In the genomic region with DNA sequence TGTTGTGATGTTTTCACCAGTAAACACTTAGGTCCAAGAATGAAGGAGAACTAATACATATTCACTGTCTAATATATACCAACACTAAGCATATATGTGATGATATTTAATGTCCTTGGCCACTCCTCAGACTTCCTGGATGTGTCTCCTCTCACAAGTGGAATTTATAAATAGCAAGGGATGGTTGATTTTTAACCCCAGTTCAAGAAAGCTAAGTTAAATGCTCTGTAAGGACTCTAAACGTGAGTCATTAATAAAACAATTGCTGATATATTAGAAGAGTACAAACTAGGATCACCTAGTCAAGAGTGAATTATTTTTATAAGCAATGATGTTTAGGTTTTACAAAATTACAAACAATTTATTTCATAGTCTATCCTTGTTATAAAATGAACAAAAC, we compare ENCODE assay signal across 19 cellular contexts.
DNase-seq lines count a peak whose midpoint lies in the region; ATAC-seq, FAIRE-seq and TF ChIP-seq lines count a peak whose summit lies in the region.
"Had no signal": no experiment of that assay in that cellular context is flagged by ENCODE, and none has a peak within 500 bp of the region (broad histone marks: within the 10 kb centered on the region; RNA-seq: fewer than 3 reads in every experiment).

No MANE protein-coding gene starts in this region.

- no peaks in the 10 kb centered on the region for H3K27me3 ChIP-seq in PC-3 (ENCODE audit: low read length)
- H3K27me3 ChIP-seq in kidney epithelial cell (ENCODE audit: control insufficient read depth, insufficient read depth, low read length) = no peaks in the 10 kb centered on the region

- no peaks in the 10 kb centered on the region for H3K36me3 Mint-ChIP-seq in T-cell
- H3K36me3 Mint-ChIP-seq: CD8-positive, alpha-beta T cell had no signal

- no peaks in the 10 kb centered on the region for H3K4me1 ChIP-seq in PC-3 (ENCODE audit: insufficient read depth, low read length)
- H3K4me1 ChIP-seq: Caco-2, HAP-1 had no signal

- H3K36me3 ChIP-seq in PC-3 (ENCODE audit: low read depth, low read length) (no peaks in the 10 kb centered on the region), kidney epithelial cell (ENCODE audit: control insufficient read depth, insufficient read depth, low read length) (no peaks in the 10 kb centered on the region)
- H3K36me3 ChIP-seq: HAP-1 had no signal

- no peak for DNase-seq in D721Med (ENCODE audit: insufficient read length, low spot score)
- DNase-seq in PC-3 = no peak
- DNase-seq in kidney epithelial cell (ENCODE audit: low read depth) = peak; percentile 28
- peak; percentile 72 for DNase-seq in renal cortical epithelial cell (ENCODE audit: low read depth)
- no peak for DNase-seq in activated CD4-positive, CD25-positive, alpha-beta regulatory T cell (lab: John Stamatoyannopoulos, UW)
- DNase-seq in stimulated activated CD4-positive, alpha-beta T cell treated with anti-CD3 and anti-CD28 coated beads, Interleukin-2, amount 100 ng/mL, for 24 hours = no peak
- no peak for DNase-seq in T-cell
- DNase-seq: C1 segment of cervical spinal cord; Caco-2; CD8-positive, alpha-beta T cell; DMS79; EL; GF-D8; GOT3; HFFc6 had no signal

- H3K27ac ChIP-seq in PC-3 (ENCODE audit: low read length) = no peak overlapping the region

- intact Hi-C loops in PC-3 (cut with micrococcal nuclease) = no loop called here

- peak; percentile 24; the same call in 1 of the 2 replicates for ATAC-seq in PC-3
- no peak for ATAC-seq in T-cell (replicated peaks in 1 of 4)
- ATAC-seq: CD8-positive, alpha-beta T cell had no signal

- TF ChIP-seq CTCF in D721Med (IDR thresholded peaks at IDR 0.05; ENCODE audit: insufficient read depth, missing control alignments) (no peak), PC-3 (conservative IDR thresholded peaks at IDR 0.05; ENCODE audit: low read depth, low read length) (no peak), kidney epithelial cell (IDR thresholded peaks at IDR 0.05; ENCODE audit: insufficient read depth, low read length, poor library complexity, severe bottlenecking) (no peak)

- no peaks in the 10 kb centered on the region for H4K20me1 ChIP-seq in PC-3 (ENCODE audit: low read length)

- no peaks in the 10 kb centered on the region for H3K27me3 Mint-ChIP-seq in T-cell

- H3K9me2 ChIP-seq in PC-3 (replicated peaks; ENCODE audit: low read length) = no peaks in the 10 kb centered on the region

- no peak overlapping the region for H3K4me3 Mint-ChIP-seq in T-cell
- H3K4me3 Mint-ChIP-seq: CD8-positive, alpha-beta T cell; HFFc6 had no signal

- no peaks in the 10 kb centered on the region for H3F3A ChIP-seq in PC-3 (ENCODE audit: low read length, unreplicated experiment)

- peaks cover 0 to 4% (median 2%) of the 10 kb centered on the region in 3 donors for H3K9me3 Mint-ChIP-seq in T-cell
- H3K9me3 Mint-ChIP-seq: CD8-positive, alpha-beta T cell had no signal

- no peak overlapping the region for H2AFZ ChIP-seq in PC-3 (ENCODE audit: low read length)

- no peaks in the 10 kb centered on the region for H3K9me3 ChIP-seq in PC-3 (ENCODE audit: low read length)
- H3K9me3 ChIP-seq: Caco-2, HAP-1 had no signal

- no peak overlapping the region for H3K9ac ChIP-seq in PC-3 (ENCODE audit: low read length)

- H3K4me3 ChIP-seq in PC-3 (ENCODE audit: low read length) (no peak overlapping the region), kidney epithelial cell (ENCODE audit: low read depth, low read length) (no peak overlapping the region)
- H3K4me3 ChIP-seq: HAP-1 had no signal

- no peaks in the 10 kb centered on the region for H3K79me2 ChIP-seq in PC-3 (ENCODE audit: low read length)

- POLR2A ChIA-PET in PC-3 (lab: Charles Lee; ENCODE audit: unreplicated experiment) = interaction anchor here (0.6 kb wide), 1 partner anchor 1644 kb away, joined by 4 read pairs; no protein-coding TSS in a partner anchor
- POLR2A ChIA-PET in T-cell (lab: Charles Lee) = interaction anchor here in 1 of 2 donors (0.6 kb wide), 1 partner anchor 277 kb away, joined by 3 read pairs; no protein-coding TSS in a partner anchor

- no peaks in the 10 kb centered on the region for H3K4me1 Mint-ChIP-seq in T-cell

- peak; percentile 77 for FAIRE-seq in D721Med (lab: Jason Lieb, UNC)
- FAIRE-seq: GM12891, GM18507, H54 had no signal

- no peak overlapping the region for H3K4me2 ChIP-seq in PC-3 (ENCODE audit: low read length)

- CTCF ChIA-PET in PC-3 (lab: Charles Lee) = no interaction called here
- CTCF ChIA-PET in T-cell (lab: Charles Lee) = no interaction called here

- H3K27ac Mint-ChIP-seq in T-cell = no peak overlapping the region
- H3K27ac Mint-ChIP-seq: CD8-positive, alpha-beta T cell; HFFc6 had no signal

- BruUV-seq in PC-3 (replicated peaks; lab: Mats Ljungman, UMichigan) = no TSS peak

Comparison
In these comparisons a context has a peak if more than half of its experiments do, and no peak if none do; other contexts are left out.
1. DNase-seq: peak in kidney epithelial cell (single experiment) and renal cortical epithelial cell (single experiment); none in D721Med (single experiment), PC-3 (single experiment), activated CD4-positive, CD25-positive, alpha-beta regulatory T cell (0 of 4), stimulated activated CD4-positive, alpha-beta T cell treated with anti-CD3 and anti-CD28 coated beads, Interleukin-2, amount 100 ng/mL, for 24 hours (0 of 2) and T-cell (0 of 34).